ENCODE assay signal across 9 cellular contexts in the genomic region with DNA sequence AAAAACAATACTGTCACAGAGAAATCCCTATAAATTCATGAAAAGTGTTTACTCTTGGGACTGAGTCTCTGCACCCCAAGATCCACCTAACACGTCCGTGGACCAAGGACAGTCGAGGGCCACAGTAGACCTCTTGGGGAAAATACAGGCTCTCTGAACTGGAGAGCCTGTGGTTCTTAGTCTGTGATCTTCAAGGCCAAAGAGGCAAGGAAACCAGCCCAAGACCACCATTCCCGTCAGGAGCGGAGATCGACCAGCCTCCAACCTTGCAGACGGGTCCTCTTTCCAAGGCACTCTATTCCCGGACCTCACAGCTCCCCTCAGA. TPM values are rescaled to one million over a fixed set of nuclear protein-coding genes. Genes with fewer than 3 reads are reported as not detected.
DNase-seq lines count a peak whose midpoint lies in the region; ATAC-seq and TF ChIP-seq lines count a peak whose summit lies in the region.
"Had no signal": no experiment of that assay in that cellular context is flagged by ENCODE, and none has a peak within 500 bp of the region (broad histone marks: within the 10 kb centered on the region; RNA-seq: fewer than 3 reads in every experiment).

No MANE protein-coding gene starts in this region.

- DNase-seq in stimulated activated CD4-positive, alpha-beta T cell treated with anti-CD3 and anti-CD28 coated beads, Interleukin-15, amount 100 ng/mL, for 24 hours, result peak; percentile 4
- no peak for DNase-seq in stimulated activated CD4-positive, alpha-beta T cell treated with anti-CD3 and anti-CD28 coated beads, Interleukin-2, amount 100 ng/mL, for 24 hours
- DNase-seq in brain microvascular endothelial cell, result no peak
- DNase-seq in mesothelial cell of epicardium (ENCODE audit: low spot score in 2 of 2, unreplicated experiment in 2 of 2), result no peak
- DNase-seq in NCI-H748 (lab: John Stamatoyannopoulos, UW; ENCODE audit: unreplicated experiment), result no peak
- DNase-seq in LoVo (ENCODE audit: low spot score), result no peak
- DNase-seq in germinal center (ENCODE audit: low spot score), result no peak
- DNase-seq: T-helper 9 cell had no signal

- H3K27ac Mint-ChIP-seq in mesothelial cell of epicardium, result peak overlapping the region; percentile 94

- peak overlapping the region; percentile 85 for H3K4me3 Mint-ChIP-seq in mesothelial cell of epicardium

- no peaks in the 10 kb centered on the region for H3K27me3 ChIP-seq in brain microvascular endothelial cell (replicated peaks)

- peaks cover 43% of the 10 kb centered on the region for H3K4me1 Mint-ChIP-seq in mesothelial cell of epicardium

- no peaks in the 10 kb centered on the region for H3K9me3 Mint-ChIP-seq in mesothelial cell of epicardium

- H3K36me3 Mint-ChIP-seq in mesothelial cell of epicardium, result no peaks in the 10 kb centered on the region

- peak overlapping the region; percentile 79 for H3K4me3 ChIP-seq in brain microvascular endothelial cell (ENCODE audit: low read depth, low read length)

- H3K27ac ChIP-seq in brain microvascular endothelial cell, result no peak overlapping the region

- H3K27me3 Mint-ChIP-seq in mesothelial cell of epicardium (ENCODE audit: low read depth), result no peaks in the 10 kb centered on the region

- no peaks in the 10 kb centered on the region for H3K36me3 ChIP-seq in brain microvascular endothelial cell (replicated peaks)

- in situ Hi-C loops in brain microvascular endothelial cell (cut with HindIII; ENCODE audit: low pct_ligation_motif_present, low sequenced_read_pairs), result no loop called here

- no peak for ATAC-seq in HG03159 (IDR thresholded peaks at IDR 0.05; ENCODE audit: unreplicated experiment)

- TF ChIP-seq CTCF in brain microvascular endothelial cell (IDR thresholded peaks at IDR 0.05; ENCODE audit: low read depth, low read length, missing control alignments), result no peak
- no peak for TF ChIP-seq CTCF in mesothelial cell of epicardium (IDR thresholded peaks at IDR 0.05; ENCODE audit: unreplicated experiment)

RNA-seq across cellular contexts. Expression of a gene that starts 1.6 kb away (rescaled TPM):
- 56.6 to 63.5 TPM (median 63.2 TPM) in 3 replicates for total RNA-seq in mesothelial cell of epicardium

RNA-seq across cellular contexts. Expression of a gene that starts 40.8 kb away (rescaled TPM):
- 161 to 181 TPM (median 163 TPM) in 3 replicates for total RNA-seq in mesothelial cell of epicardium
